Comparison of ENCODE assay signal across 23 cellular contexts in the genomic region with DNA sequence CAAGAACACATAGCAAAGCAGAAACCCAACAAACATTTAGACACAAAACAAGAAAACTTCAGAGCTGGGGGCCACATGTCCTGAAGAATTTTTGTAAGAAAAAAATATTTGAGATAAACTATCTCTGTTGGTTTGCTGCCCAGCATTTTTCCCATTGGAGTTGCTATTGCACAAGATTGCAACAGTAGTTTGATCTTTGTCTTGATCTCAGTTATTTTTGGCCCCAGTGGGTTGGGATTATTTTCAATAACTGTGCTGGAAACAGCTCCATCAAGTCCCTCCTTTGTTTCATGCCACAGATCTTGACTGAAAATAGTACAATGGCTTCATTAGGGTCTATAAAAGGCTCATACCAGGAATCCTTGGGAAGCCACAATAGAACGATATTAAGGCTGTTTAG.
"Had no signal": no experiment of that assay in that cellular context is flagged by ENCODE, and none has a peak within 500 bp of the region (broad histone marks: within the 10 kb centered on the region; RNA-seq: fewer than 3 reads in every experiment).

No MANE protein-coding gene starts in this region.

- H3K4me1 Mint-ChIP-seq: natural killer cell; stimulated activated effector memory CD8-positive, alpha-beta T cell treated with anti-CD3 and anti-CD28 coated beads, Interleukin-12 subunit alpha, Interleukin-12 subunit beta, amount 100 ng/mL, for 72 hours had no signal

- ATAC-seq: gastroesophageal sphincter; heart left ventricle; left cardiac atrium; lower lobe of right lung; natural killer cell; psoas muscle; right cardiac atrium; stimulated activated effector memory CD8-positive, alpha-beta T cell treated with anti-CD3 and anti-CD28 coated beads, Interleukin-12 subunit alpha, Interleukin-12 subunit beta, amount 100 ng/mL, for 72 hours; stimulated activated naive CD8-positive, alpha-beta T cell treated with anti-CD3 and anti-CD28 coated beads, Interleukin-15, Interleukin-2, amounts not matched to agents 100 U/mL and 50 U/mL, for 24 hours; upper lobe of right lung had no signal

- FAIRE-seq: islet of Langerhans had no signal

- H3K4me3 Mint-ChIP-seq: natural killer cell; stimulated activated effector memory CD8-positive, alpha-beta T cell treated with anti-CD3 and anti-CD28 coated beads, Interleukin-12 subunit alpha, Interleukin-12 subunit beta, amount 100 ng/mL, for 72 hours had no signal

- H3K4me2 ChIP-seq: hepatocyte had no signal

- DNase-seq: dorsolateral prefrontal cortex; effector CD4-positive, alpha-beta T cell; foreskin fibroblast; heart left ventricle; left cardiac atrium; left ventricle myocardium inferior; lower lobe of right lung; natural killer cell; occipital lobe; ovary; posterior cingulate gyrus; psoas muscle; right cardiac atrium; stimulated activated CD4-positive, alpha-beta T cell treated with anti-CD3 and anti-CD28 coated beads, Interleukin-2, amount 100 ng/mL, for 24 hours; stimulated activated CD4-positive, alpha-beta T cell treated with anti-CD3 and anti-CD28 coated beads, Interleukin-4, amount 100 ng/mL, for 24 hours; stimulated activated naive CD8-positive, alpha-beta T cell treated with anti-CD3 and anti-CD28 coated beads, Interleukin-15, Interleukin-2, amounts not matched to agents 100 U/mL and 50 U/mL, for 24 hours; transverse colon; upper lobe of right lung had no signal

- H3K4me3 ChIP-seq: dorsolateral prefrontal cortex, gastroesophageal sphincter, heart left ventricle, hepatocyte, left ventricle myocardium inferior, lower lobe of right lung, ovary, psoas muscle, transverse colon, upper lobe of right lung, uterus had no signal

- H3K27me3 ChIP-seq: gastroesophageal sphincter, hepatocyte, ovary, transverse colon, upper lobe of right lung, uterus had no signal

- H3K9me3 Mint-ChIP-seq: natural killer cell; stimulated activated effector memory CD8-positive, alpha-beta T cell treated with anti-CD3 and anti-CD28 coated beads, Interleukin-12 subunit alpha, Interleukin-12 subunit beta, amount 100 ng/mL, for 72 hours had no signal

- H3K36me3 ChIP-seq: gastroesophageal sphincter, heart left ventricle, left ventricle myocardium inferior, lower lobe of right lung, ovary, transverse colon, upper lobe of right lung, uterus had no signal

- H3K27ac ChIP-seq: dorsolateral prefrontal cortex, gastroesophageal sphincter, heart left ventricle, hepatocyte, left ventricle myocardium inferior, lower lobe of right lung, ovary, psoas muscle, transverse colon, upper lobe of right lung, uterus had no signal

- H3K36me3 Mint-ChIP-seq: natural killer cell; stimulated activated effector memory CD8-positive, alpha-beta T cell treated with anti-CD3 and anti-CD28 coated beads, Interleukin-12 subunit alpha, Interleukin-12 subunit beta, amount 100 ng/mL, for 72 hours had no signal

- H3K9me3 ChIP-seq: gastroesophageal sphincter, heart left ventricle, left ventricle myocardium inferior, lower lobe of right lung, ovary, psoas muscle, transverse colon, upper lobe of right lung, uterus had no signal

- H3K27ac Mint-ChIP-seq: natural killer cell; stimulated activated effector memory CD8-positive, alpha-beta T cell treated with anti-CD3 and anti-CD28 coated beads, Interleukin-12 subunit alpha, Interleukin-12 subunit beta, amount 100 ng/mL, for 72 hours had no signal

- H3K4me1 ChIP-seq: gastroesophageal sphincter, heart left ventricle, left ventricle myocardium inferior, lower lobe of right lung, psoas muscle, transverse colon, upper lobe of right lung, uterus had no signal
